25 cellular contexts compared by ENCODE assay signal in the genomic region with DNA sequence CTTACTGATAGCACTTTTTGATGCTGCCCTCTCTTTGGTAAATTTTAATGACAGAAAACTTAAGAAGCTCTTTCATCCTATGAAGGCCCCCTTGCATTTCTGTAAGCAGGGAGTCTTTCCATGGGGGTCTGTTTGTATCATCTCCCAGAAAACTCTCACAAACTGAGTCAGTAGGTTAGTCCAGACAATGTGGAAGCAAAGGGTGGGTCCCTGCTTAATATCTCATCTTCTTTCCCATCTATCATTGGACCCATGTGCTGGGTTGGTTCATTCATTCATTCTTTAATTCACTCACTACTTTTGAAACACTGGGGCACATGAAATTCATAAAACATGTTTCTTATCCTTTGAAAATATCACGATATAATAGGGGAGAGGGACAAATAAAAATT.
"Had no signal": no experiment of that assay in that cellular context is flagged by ENCODE, and none has a peak within 500 bp of the region (broad histone marks: within the 10 kb centered on the region; RNA-seq: fewer than 3 reads in every experiment).

No MANE protein-coding gene starts in this region.

- H3K4me1 Mint-ChIP-seq: activated CD4-positive, alpha-beta T cell treated with anti-CD3 and anti-CD28 coated beads, Interleukin-2, amount 10 ng/mL, durations not matched to agents 24 days and 14 days; activated naive CD8-positive, alpha-beta T cell treated with anti-CD3 and anti-CD28 coated beads, Interleukin-2, amount 50 U/mL, for 24 hours; immature natural killer cell; naive thymus-derived CD4-positive, alpha-beta T cell had no signal

- H3K4me3 Mint-ChIP-seq: activated CD4-positive, alpha-beta T cell treated with anti-CD3 and anti-CD28 coated beads, Interleukin-2, amount 10 ng/mL, durations not matched to agents 24 days and 14 days; activated CD8-positive, alpha-beta T cell treated with anti-CD3 and anti-CD28 coated beads for 36 hours; activated naive CD4-positive, alpha-beta T cell treated with anti-CD3 and anti-CD28 coated beads for 36 hours; activated naive CD8-positive, alpha-beta T cell treated with anti-CD3 and anti-CD28 coated beads, Interleukin-2, amount 50 U/mL, for 24 hours; activated T-cell treated with anti-CD3 and anti-CD28 coated beads, Interleukin-2, amount 50 U/mL, for 24 hours; immature natural killer cell; naive thymus-derived CD4-positive, alpha-beta T cell had no signal

- H3K4me1 ChIP-seq: breast epithelium, pancreas, right lobe of liver had no signal

- ATAC-seq: activated CD8-positive, alpha-beta T cell treated with anti-CD3 and anti-CD28 coated beads for 36 hours; activated naive CD8-positive, alpha-beta T cell treated with anti-CD3 and anti-CD28 coated beads, Interleukin-2, amount 50 U/mL, for 24 hours; naive thymus-derived CD4-positive, alpha-beta T cell; right lobe of liver had no signal

- H3K4me3 ChIP-seq: breast epithelium, gastroesophageal sphincter, left ventricle myocardium inferior, pancreas, right lobe of liver, upper lobe of right lung had no signal

- DNase-seq: activated CD4-positive, alpha-beta T cell treated with anti-CD3 and anti-CD28 coated beads, Interleukin-2, amount 10 ng/mL, durations not matched to agents 24 days and 14 days; activated CD4-positive, CD25-positive, alpha-beta regulatory T cell; activated CD8-positive, alpha-beta T cell treated with anti-CD3 and anti-CD28 coated beads for 36 hours; activated naive CD4-positive, alpha-beta T cell treated with anti-CD3 and anti-CD28 coated beads for 36 hours; activated naive CD8-positive, alpha-beta T cell treated with anti-CD3 and anti-CD28 coated beads, Interleukin-2, amount 50 U/mL, for 24 hours; activated T-cell treated with anti-CD3 and anti-CD28 coated beads, Interleukin-2, amount 50 U/mL, for 24 hours; cortex of kidney; erythroblast; immature natural killer cell; kidney glomerular epithelial cell; left ventricle myocardium inferior; mammary epithelial cell; naive thymus-derived CD4-positive, alpha-beta T cell; right lobe of liver; stimulated activated CD4-positive, alpha-beta T cell treated with anti-CD3 and anti-CD28 coated beads, Interleukin-12 subunit alpha, Interleukin-12 subunit beta, amount 100 ng/mL, for 4 hours; stimulated activated CD4-positive, alpha-beta T cell treated with anti-CD3 and anti-CD28 coated beads, Interleukin-1b, Interleukin-23, amount 100 ng/mL, for 48 hours; stimulated activated CD8-positive, alpha-beta memory T cell treated with anti-CD3 and anti-CD28 coated beads, Interleukin-4, amount 100 ng/mL, for 48 hours; stimulated activated naive CD4-positive, alpha-beta T cell; T-helper 1 cell; T-helper 9 cell; upper lobe of right lung had no signal

- H3K27ac Mint-ChIP-seq: activated CD4-positive, alpha-beta T cell treated with anti-CD3 and anti-CD28 coated beads, Interleukin-2, amount 10 ng/mL, durations not matched to agents 24 days and 14 days; activated CD8-positive, alpha-beta T cell treated with anti-CD3 and anti-CD28 coated beads for 36 hours; activated naive CD4-positive, alpha-beta T cell treated with anti-CD3 and anti-CD28 coated beads for 36 hours; activated naive CD8-positive, alpha-beta T cell treated with anti-CD3 and anti-CD28 coated beads, Interleukin-2, amount 50 U/mL, for 24 hours; activated T-cell treated with anti-CD3 and anti-CD28 coated beads, Interleukin-2, amount 50 U/mL, for 24 hours; activated T-helper 2 cell treated with anti-CD3 and anti-CD28 coated beads, Interferon-gamma antibody, Interleukin-2, Interleukin-4, amounts not matched to agents 10 μg/mL and 5 μg/mL and 100 μg/mL, durations not matched to agents 14 hours and 24 hours and 36 hours; immature natural killer cell; naive thymus-derived CD4-positive, alpha-beta T cell had no signal

- H3K9me3 Mint-ChIP-seq: activated CD4-positive, alpha-beta T cell treated with anti-CD3 and anti-CD28 coated beads, Interleukin-2, amount 10 ng/mL, durations not matched to agents 24 days and 14 days; activated CD8-positive, alpha-beta T cell treated with anti-CD3 and anti-CD28 coated beads for 36 hours; activated naive CD4-positive, alpha-beta T cell treated with anti-CD3 and anti-CD28 coated beads for 36 hours; activated naive CD8-positive, alpha-beta T cell treated with anti-CD3 and anti-CD28 coated beads, Interleukin-2, amount 50 U/mL, for 24 hours; activated T-cell treated with anti-CD3 and anti-CD28 coated beads, Interleukin-2, amount 50 U/mL, for 24 hours; activated T-helper 2 cell treated with anti-CD3 and anti-CD28 coated beads, Interferon-gamma antibody, Interleukin-2, Interleukin-4, amounts not matched to agents 10 μg/mL and 5 μg/mL and 100 μg/mL, durations not matched to agents 14 hours and 24 hours and 36 hours; immature natural killer cell; naive thymus-derived CD4-positive, alpha-beta T cell had no signal

- H3K27ac ChIP-seq: gastroesophageal sphincter, left ventricle myocardium inferior, pancreas, right lobe of liver, upper lobe of right lung had no signal

- H3K27me3 ChIP-seq: breast epithelium, gastroesophageal sphincter, pancreas, right lobe of liver, upper lobe of right lung had no signal

- H3K9me3 ChIP-seq: breast epithelium, gastroesophageal sphincter, left ventricle myocardium inferior, pancreas, right lobe of liver, upper lobe of right lung had no signal

- H3K36me3 ChIP-seq: breast epithelium, gastroesophageal sphincter, left ventricle myocardium inferior, pancreas, right lobe of liver, upper lobe of right lung had no signal

- H3K36me3 Mint-ChIP-seq: immature natural killer cell; naive thymus-derived CD4-positive, alpha-beta T cell had no signal
